Comparison of ENCODE assay signal across 12 cellular contexts in genomic region chrX:18895157-18895952, GRCh38.
DNase-seq lines count a peak whose midpoint lies in the region; ATAC-seq and TF ChIP-seq lines count a peak whose summit lies in the region.
"Had no signal": no experiment of that assay in that cellular context is flagged by ENCODE, and none has a peak within 500 bp of the region (broad histone marks: within the 10 kb centered on the region; RNA-seq: fewer than 3 reads in every experiment).

No MANE protein-coding gene starts in this region.

- ATAC-seq in Right ventricle myocardium inferior (peak; percentile 84), HG03196 (IDR thresholded peaks at IDR 0.05; ENCODE audit: unreplicated experiment) (no peak), GM21447 (IDR thresholded peaks at IDR 0.05; ENCODE audit: unreplicated experiment) (no peak), HG02970 (IDR thresholded peaks at IDR 0.05; ENCODE audit: low FRiP score, unreplicated experiment) (no peak)
- ATAC-seq: stimulated activated naive B cell treated with anti-CD40 and anti-IgM and Interleukin-4, amounts not matched to agents 10 μg/mL and 1 μg/mL and 100 μg/mL, for 72 hours had no signal

- peaks cover 13% of the 10 kb centered on the region for H3K9me3 Mint-ChIP-seq in neural progenitor cell
- H3K9me3 Mint-ChIP-seq: activated naive CD8-positive, alpha-beta T cell treated with anti-CD3 and anti-CD28 coated beads for 36 hours; stimulated activated naive B cell treated with anti-CD40 and anti-IgM and Interleukin-4, amounts not matched to agents 10 μg/mL and 1 μg/mL and 100 μg/mL, for 72 hours had no signal

- no peaks in the 10 kb centered on the region for H3K36me3 ChIP-seq in neural progenitor cell

- no peaks in the 10 kb centered on the region for H4K20me1 ChIP-seq in neural progenitor cell (ENCODE audit: low read depth)

- H3K27me3 ChIP-seq in neural progenitor cell: no peaks in the 10 kb centered on the region

- DNase-seq in Right ventricle myocardium inferior (ENCODE audit: missing footprints): no peak
- no peak for DNase-seq in cardiac septum (ENCODE audit: low spot score)
- DNase-seq in epithelial cell of prostate (ENCODE audit: low read depth, low spot score): peak; percentile 50
- DNase-seq in midbrain (lab: John Stamatoyannopoulos, UW): peak; percentile 41
- no peak for DNase-seq in neural progenitor cell (ENCODE audit: low spot score)
- DNase-seq: ACHN; activated CD4-positive, alpha-beta T cell treated with anti-CD3 and anti-CD28 coated beads for 4 hours; activated naive CD8-positive, alpha-beta T cell treated with anti-CD3 and anti-CD28 coated beads for 36 hours; stimulated activated naive B cell treated with anti-CD40 and anti-IgM and Interleukin-4, amounts not matched to agents 10 μg/mL and 1 μg/mL and 100 μg/mL, for 72 hours had no signal

- intact Hi-C loops in Right ventricle myocardium inferior (cut with DNase I): loop anchor here (5.0 kb wide), 1 partner anchor 483 kb away; no protein-coding TSS in a partner anchor
- intact Hi-C loops in cardiac septum (cut with DNase I): loop anchor here (5.0 to 10.0 kb wide), 3 partner anchors 468 to 501 kb away; partner anchors contain the start of gene CDKL5

- no peaks in the 10 kb centered on the region for H3K9me3 ChIP-seq in neural progenitor cell (ENCODE audit: low read depth)

- no peaks in the 10 kb centered on the region for H3K36me3 Mint-ChIP-seq in neural progenitor cell
- H3K36me3 Mint-ChIP-seq: activated naive CD8-positive, alpha-beta T cell treated with anti-CD3 and anti-CD28 coated beads for 36 hours had no signal

- H3K4me3 Mint-ChIP-seq in neural progenitor cell: no peak overlapping the region
- H3K4me3 Mint-ChIP-seq: activated naive CD8-positive, alpha-beta T cell treated with anti-CD3 and anti-CD28 coated beads for 36 hours; stimulated activated naive B cell treated with anti-CD40 and anti-IgM and Interleukin-4, amounts not matched to agents 10 μg/mL and 1 μg/mL and 100 μg/mL, for 72 hours had no signal

- no peak overlapping the region for H3K27ac Mint-ChIP-seq in neural progenitor cell
- H3K27ac Mint-ChIP-seq: activated naive CD8-positive, alpha-beta T cell treated with anti-CD3 and anti-CD28 coated beads for 36 hours; stimulated activated naive B cell treated with anti-CD40 and anti-IgM and Interleukin-4, amounts not matched to agents 10 μg/mL and 1 μg/mL and 100 μg/mL, for 72 hours had no signal

- H2AFZ ChIP-seq in neural progenitor cell (replicated peaks): no peak overlapping the region

- H3K4me3 ChIP-seq in neural progenitor cell: no peak overlapping the region

- H3K79me2 ChIP-seq in neural progenitor cell (ENCODE audit: low read depth): no peaks in the 10 kb centered on the region

- H3F3A ChIP-seq in neural progenitor cell (ENCODE audit: low read depth): no peaks in the 10 kb centered on the region

- H3K27me3 Mint-ChIP-seq in neural progenitor cell (ENCODE audit: insufficient read depth, low read depth): peaks cover 3% of the 10 kb centered on the region
- H3K27me3 Mint-ChIP-seq: activated naive CD8-positive, alpha-beta T cell treated with anti-CD3 and anti-CD28 coated beads for 36 hours; stimulated activated naive B cell treated with anti-CD40 and anti-IgM and Interleukin-4, amounts not matched to agents 10 μg/mL and 1 μg/mL and 100 μg/mL, for 72 hours had no signal

- TF ChIP-seq CTCF in neural progenitor cell (IDR thresholded peaks at IDR 0.05): no peak

- no peaks in the 10 kb centered on the region for H3K4me1 ChIP-seq in neural progenitor cell

- H3K27ac ChIP-seq in epithelial cell of prostate: peak overlapping the region; percentile 63
- H3K27ac ChIP-seq in neural progenitor cell: no peak overlapping the region

- no peak overlapping the region for H3K4me2 ChIP-seq in neural progenitor cell

- peaks cover 1% of the 10 kb centered on the region for H3K4me1 Mint-ChIP-seq in neural progenitor cell
- H3K4me1 Mint-ChIP-seq: activated naive CD8-positive, alpha-beta T cell treated with anti-CD3 and anti-CD28 coated beads for 36 hours; stimulated activated naive B cell treated with anti-CD40 and anti-IgM and Interleukin-4, amounts not matched to agents 10 μg/mL and 1 μg/mL and 100 μg/mL, for 72 hours had no signal

- no peak overlapping the region for H3K9ac ChIP-seq in neural progenitor cell

Comparison
In these comparisons a context has a peak if more than half of its experiments do, and no peak if none do; other contexts are left out.
1. DNase-seq: peak in epithelial cell of prostate (single experiment) and midbrain (single experiment); none in Right ventricle myocardium inferior (single experiment), cardiac septum (single experiment) and neural progenitor cell (single experiment).